Comparison of ENCODE assay signal across 32 cellular contexts in genomic region chr1:223046011-223046410, GRCh38.
"Had no signal": no experiment of that assay in that cellular context is flagged by ENCODE, and none has a peak within 500 bp of the region (broad histone marks: within the 10 kb centered on the region; RNA-seq: fewer than 3 reads in every experiment).

No MANE protein-coding gene starts in this region.

- H3K9me3 ChIP-seq: adrenal gland, body of pancreas, esophagus squamous epithelium had no signal

- ATAC-seq: activated CD4-positive, alpha-beta T cell treated with anti-CD3 and anti-CD28 coated beads for 36 hours; activated CD8-positive, alpha-beta memory T cell treated with anti-CD3 and anti-CD28 coated beads, Interleukin-2, amount 10 ng/mL, durations not matched to agents 7 days and 5 days; activated CD8-positive, alpha-beta T cell treated with anti-CD3 and anti-CD28 coated beads, Interleukin-2, amount 10 ng/mL, durations not matched to agents 7 days and 5 days; activated naive CD8-positive, alpha-beta T cell treated with anti-CD3 and anti-CD28 coated beads, Interleukin-2, amount 50 U/mL, for 24 hours; body of pancreas; effector memory CD8-positive, alpha-beta T cell; gastroesophageal sphincter; T-helper 17 cell had no signal

- FAIRE-seq: colon, endothelial cell of umbilical vein had no signal

- H3K27me3 ChIP-seq: adrenal gland, body of pancreas, esophagus squamous epithelium, gastroesophageal sphincter had no signal

- H3K4me1 ChIP-seq: adrenal gland, body of pancreas, esophagus squamous epithelium, gastroesophageal sphincter had no signal

- H3K36me3 ChIP-seq: adrenal gland, esophagus squamous epithelium, gastroesophageal sphincter had no signal

- H3K4me3 ChIP-seq: adrenal gland, body of pancreas, esophagus squamous epithelium, gastroesophageal sphincter had no signal

- DNase-seq: activated CD4-positive, alpha-beta memory T cell treated with anti-CD3 and anti-CD28 coated beads for 36 hours; activated CD4-positive, alpha-beta T cell treated with anti-CD3 and anti-CD28 coated beads for 36 hours; activated CD4-positive, alpha-beta T cell treated with anti-CD3 and anti-CD28 coated beads, Interleukin-2, amount 10 ng/mL, durations not matched to agents 24 days and 14 days; activated CD4-positive, CD25-positive, alpha-beta regulatory T cell; activated CD4-positive, CD25-positive, alpha-beta regulatory T cell treated with anti-CD3 and anti-CD28 coated beads, Interleukin-2, amount 50 U/mL, for 72 hours; activated CD8-positive, alpha-beta memory T cell treated with anti-CD3 and anti-CD28 coated beads, Interleukin-2, amount 10 ng/mL, durations not matched to agents 7 days and 5 days; activated CD8-positive, alpha-beta memory T cell treated with anti-CD3 and anti-CD28 coated beads, Interleukin-2, amount 50 U/mL, for 4 hours; activated CD8-positive, alpha-beta T cell treated with anti-CD3 and anti-CD28 coated beads, Interleukin-2, amount 10 ng/mL, durations not matched to agents 7 days and 5 days; activated effector memory CD4-positive, alpha-beta T cell treated with anti-CD3 and anti-CD28 coated beads, Interleukin-2, amount 50 U/mL, for 16 hours; activated naive CD4-positive, alpha-beta T cell treated with anti-CD3 and anti-CD28 coated beads for 36 hours; activated naive CD8-positive, alpha-beta T cell treated with anti-CD3 and anti-CD28 coated beads for 36 hours; activated naive CD8-positive, alpha-beta T cell treated with anti-CD3 and anti-CD28 coated beads, Interleukin-2, amount 50 U/mL, for 24 hours; activated T-cell treated with anti-CD3 and anti-CD28 coated beads, Interleukin-2, amount 50 U/mL, for 1 hour; activated T-cell treated with anti-CD3 and anti-CD28 coated beads, Interleukin-2, amount 50 U/mL, for 48 hours; adrenal gland; amygdala; aorta; body of pancreas; caudate nucleus; cortex of kidney; dermis blood vessel endothelial cell; effector CD4-positive, alpha-beta T cell; effector memory CD8-positive, alpha-beta T cell; esophagus squamous epithelium; foreskin melanocyte; T-helper 1 cell; T-helper 17 cell; T1000 had no signal

- H3K27ac ChIP-seq: adrenal gland, body of pancreas, epithelial cell of prostate, esophagus squamous epithelium, gastroesophageal sphincter had no signal
